Comparison of ENCODE assay signal across 10 cellular contexts in genomic region chr15:43483306-43484128, GRCh38. TPM values are rescaled to one million over a fixed set of nuclear protein-coding genes. Genes with fewer than 3 reads are reported as not detected.
DNase-seq lines count a peak whose midpoint lies in the region; ATAC-seq and TF ChIP-seq lines count a peak whose summit lies in the region.
"Had no signal": no experiment of that assay in that cellular context is flagged by ENCODE, and none has a peak within 500 bp of the region (broad histone marks: within the 10 kb centered on the region; RNA-seq: fewer than 3 reads in every experiment).

No MANE protein-coding gene starts in this region.

- no peak overlapping the region for H3K27ac Mint-ChIP-seq in osteocyte (ENCODE audit: unreplicated experiment)

- no peak overlapping the region for H3K27ac ChIP-seq in Karpas-422 (ENCODE audit: low read length)
- H3K27ac ChIP-seq: SJCRH30 had no signal

- DNase-seq in EH (ENCODE audit: low read depth), result peak; percentile 43
- peak; percentile 45 for DNase-seq in Karpas-422
- DNase-seq in cerebellum (ENCODE audit: low spot score), result peak; percentile 25
- DNase-seq in osteocyte (ENCODE audit: extremely low spot score, unreplicated experiment), result no peak
- no peak for DNase-seq in amniotic stem cell (lab: John Stamatoyannopoulos, UW)
- no peak for DNase-seq in NCI-H2029 treated with DMSO at 0.1 percent for 48 hours (lab: John Stamatoyannopoulos, UW)
- no peak for DNase-seq in posterior cingulate gyrus
- DNase-seq: H7 had no signal

- peaks cover 35% of the 10 kb centered on the region for H3K36me3 Mint-ChIP-seq in osteocyte (ENCODE audit: unreplicated experiment)

- no peaks in the 10 kb centered on the region for H3K4me1 ChIP-seq in Karpas-422 (ENCODE audit: low read length)
- H3K4me1 ChIP-seq: SJCRH30 had no signal

- no peaks in the 10 kb centered on the region for H3K9me3 ChIP-seq in Karpas-422 (ENCODE audit: low read length)
- H3K9me3 ChIP-seq: SJCRH30 had no signal

- no peaks in the 10 kb centered on the region for H3K27me3 ChIP-seq in Karpas-422 (ENCODE audit: low read length)
- H3K27me3 ChIP-seq: SJCRH30 had no signal

- H3K36me3 ChIP-seq in Karpas-422 (ENCODE audit: insufficient read depth, low read length), result peaks cover 28% of the 10 kb centered on the region

- no peaks in the 10 kb centered on the region for H4K20me1 ChIP-seq in Karpas-422 (ENCODE audit: insufficient read depth, low read depth, low read length)

- ATAC-seq in GM21367 (IDR thresholded peaks at IDR 0.05; ENCODE audit: unreplicated experiment), result no peak

- no peak overlapping the region for H3K4me2 ChIP-seq in Karpas-422 (ENCODE audit: low read depth, low read length, poor library complexity, severe bottlenecking)

- H3K4me3 Mint-ChIP-seq in osteocyte (ENCODE audit: unreplicated experiment), result no peak overlapping the region

- H3K9ac ChIP-seq in Karpas-422 (ENCODE audit: low read length), result no peak overlapping the region

- intact Hi-C loops in posterior cingulate gyrus (cut with DNase I), result no loop called here

- peak; percentile 55 for TF ChIP-seq CTCF in osteocyte (IDR thresholded peaks at IDR 0.05)

- no peak overlapping the region for H2AFZ ChIP-seq in Karpas-422 (ENCODE audit: low read length)

- no peaks in the 10 kb centered on the region for H3K27me3 Mint-ChIP-seq in osteocyte (ENCODE audit: unreplicated experiment)

- no peaks in the 10 kb centered on the region for H3K4me1 Mint-ChIP-seq in osteocyte (ENCODE audit: unreplicated experiment)

- peaks cover 15% of the 10 kb centered on the region for H3K79me2 ChIP-seq in Karpas-422 (ENCODE audit: low read length)

- no peaks in the 10 kb centered on the region for H3K9me2 ChIP-seq in Karpas-422 (replicated peaks; ENCODE audit: insufficient read depth, low read length)

- H3K9me3 Mint-ChIP-seq in osteocyte (ENCODE audit: unreplicated experiment), result no peaks in the 10 kb centered on the region

- H3K4me3 ChIP-seq in Karpas-422 (ENCODE audit: low read length), result no peak overlapping the region
- H3K4me3 ChIP-seq: SJCRH30 had no signal

RNA-seq across cellular contexts. Expression of gene TP53BP1, which starts 9.4 kb away (rescaled TPM):
- total RNA-seq in Karpas-422 (2014; rRNA removed; shearing (Covaris generic); ENCODE audit: low replicate concordance), result 62.7 and 82.3 TPM in 2 replicates
- total RNA-seq in cerebellum (199 TPM), osteocyte (61.2 and 64.6 TPM in 2 replicates)

RNA-seq across cellular contexts. Expression of gene MAP1A, which starts 33.9 kb away (rescaled TPM):
- total RNA-seq in Karpas-422 (2014; rRNA removed; shearing (Covaris generic); ENCODE audit: low replicate concordance), result 1.4 and 1.8 TPM in 2 replicates
- total RNA-seq in cerebellum, result 31.5 TPM
- 27.6 and 29.2 TPM in 2 replicates for total RNA-seq in osteocyte

Comparison
In these comparisons a context has a peak if more than half of its experiments do, and no peak if none do; other contexts are left out.
1. DNase-seq: peak in EH (single experiment), Karpas-422 (single experiment) and cerebellum (single experiment); none in osteocyte (single experiment), amniotic stem cell (single experiment), NCI-H2029 treated with DMSO at 0.1 percent for 48 hours (single experiment) and posterior cingulate gyrus (0 of 10).
2. RNA of gene MAP1A, which starts 33.9 kb away (total RNA-seq): 31.5 TPM in cerebellum (single experiment) and 27.6 to 29.2 TPM in osteocyte; 1.4 to 1.8 TPM in Karpas-422; every median in the first group is over 10 times any median in the second.